ENCODE assay signal across 7 cellular contexts in genomic region chr6:170279977-170280688, GRCh38. TPM values are rescaled to one million over a fixed set of nuclear protein-coding genes. Genes with fewer than 3 reads are reported as not detected.
DNase-seq lines count a peak whose midpoint lies in the region; ATAC-seq, FAIRE-seq and TF ChIP-seq lines count a peak whose summit lies in the region.

No MANE protein-coding gene starts in this region.

- H3K27ac ChIP-seq in body of pancreas (peak overlapping the region; percentile 39 to 77 (median 62)), lung (ENCODE audit: low read depth in 1 of 2, low read length in 1 of 2) (peak overlapping the region in 1 of 2 donors; percentile 52)

- H3K9me3 ChIP-seq in body of pancreas (no peaks in the 10 kb centered on the region), lung (ENCODE audit: control insufficient read depth in 2 of 2, insufficient read depth in 1 of 2, low read length in 1 of 2) (no peaks in the 10 kb centered on the region)

- 42 to 52% methylated on average over 36 of the region's 36 CpGs for WGBS in body of pancreas, 2 donors
- 48 to 65% methylated on average over 36 of the region's 36 CpGs for WGBS in lung, 2 donors

- DNase-seq in GM10248 (ENCODE audit: extremely low spot score) (peak; percentile 74), NCI-H510A (lab: John Stamatoyannopoulos, UW) (peak; percentile 80), body of pancreas (peak; percentile 72 to 84 (median 80)), lung (ENCODE audit: low spot score) (peak; percentile 76), urothelium cell line (ENCODE audit: low spot score) (peak; percentile 87), frontal cortex (ENCODE audit: low spot score in 2 of 2) (no peak)

- peaks cover 11% of the 10 kb centered on the region for H3K4me1 ChIP-seq in body of pancreas
- peaks cover 0 to under 1% of the 10 kb centered on the region in 2 donors for H3K4me1 ChIP-seq in lung (ENCODE audit: control insufficient read depth in 2 of 2, insufficient read depth in 2 of 2, low read length in 2 of 2)

- TF ChIP-seq POLR2A in body of pancreas (IDR thresholded peaks at IDR 0.05), result peak in 2 of 3 donors; percentile 41 to 43

- TF ChIP-seq CTCF in GM10248 (IDR thresholded peaks at IDR 0.05; ENCODE audit: control extremely low read depth, extremely low read depth, low read depth, missing control alignments) (peak; percentile 1), body of pancreas (IDR thresholded peaks at IDR 0.05) (no peak), lung (IDR thresholded peaks at IDR 0.05; ENCODE audit: control extremely low read depth, extremely low read depth) (no peak)

- H3K36me3 ChIP-seq in body of pancreas (replicated peaks in 1 of 2; ENCODE audit: insufficient read depth in 1 of 2, low read depth in 2 of 2) (peaks cover 0 to 9% of the 10 kb centered on the region in 2 donors), lung (ENCODE audit: control insufficient read depth in 2 of 2, insufficient read depth in 2 of 2, low read length in 2 of 2) (peaks cover 0 to 11% of the 10 kb centered on the region in 2 donors)

- no peak for FAIRE-seq in urothelium cell line (lab: Jason Lieb, UNC)
- no peak for FAIRE-seq in frontal cortex (lab: Jason Lieb, UNC)

- H3K27me3 ChIP-seq in body of pancreas, result no peaks in the 10 kb centered on the region
- H3K27me3 ChIP-seq in lung (ENCODE audit: control insufficient read depth, insufficient read depth), result no peaks in the 10 kb centered on the region

- CTCF ChIA-PET in GM10248 (lab: Yijun Ruan, JAX), result no interaction called here

- intact Hi-C loops in body of pancreas (cut with DNase I), result no loop called here

- POLR2A ChIA-PET in GM10248 (lab: Yijun Ruan, JAX), result no interaction called here

- H3K4me3 ChIP-seq in body of pancreas, result no peak overlapping the region
- no peak overlapping the region for H3K4me3 ChIP-seq in lung

- ATAC-seq in HG02981 (IDR thresholded peaks at IDR 0.05; ENCODE audit: unreplicated experiment) (peak; percentile 77), body of pancreas (peak; percentile 77), lung (ENCODE audit: insufficient read depth, low FRiP score) (peak; percentile 74)

RNA-seq across cellular contexts. Expression of gene DLL1, which starts 10.7 kb away (rescaled TPM):
- total RNA-seq in body of pancreas (10 to 100 TPM in 1 of 2 donors, 1 to 10 TPM in 1; 6.0 to 13.2 TPM), lung (10 to 100 TPM; 16.2 to 16.9 TPM), frontal cortex (9.0 TPM)
- polyA plus RNA-seq in lung, result 10 to 100 TPM in 1 of 2 donors, 1 to 10 TPM in 1; 6.2 to 10.2 TPM

RNA-seq across cellular contexts. Expression of gene FAM120B, which starts 26.4 kb away (rescaled TPM):
- total RNA-seq in body of pancreas (10 to 100 TPM; 15.6 to 29.0 TPM), lung (10 to 100 TPM; 29.5 to 35.6 TPM), frontal cortex (57.5 TPM)
- 10 to 100 TPM in 1 of 2 donors, 1 to 10 TPM in 1; 8.5 to 11.8 TPM for polyA plus RNA-seq in lung

Comparison
In these comparisons a context has a peak if more than half of its experiments do, and no peak if none do; other contexts are left out.
1. DNase-seq: peak in GM10248 (single experiment), NCI-H510A (single experiment), body of pancreas (4 of 4), lung (single experiment) and urothelium cell line (single experiment); none in frontal cortex (0 of 2).
2. Peak in every context shown above with its lines, with median percentiles within 50 percentile points of each other: ATAC-seq.